2 cellular contexts compared by ENCODE assay signal in the genomic region with DNA sequence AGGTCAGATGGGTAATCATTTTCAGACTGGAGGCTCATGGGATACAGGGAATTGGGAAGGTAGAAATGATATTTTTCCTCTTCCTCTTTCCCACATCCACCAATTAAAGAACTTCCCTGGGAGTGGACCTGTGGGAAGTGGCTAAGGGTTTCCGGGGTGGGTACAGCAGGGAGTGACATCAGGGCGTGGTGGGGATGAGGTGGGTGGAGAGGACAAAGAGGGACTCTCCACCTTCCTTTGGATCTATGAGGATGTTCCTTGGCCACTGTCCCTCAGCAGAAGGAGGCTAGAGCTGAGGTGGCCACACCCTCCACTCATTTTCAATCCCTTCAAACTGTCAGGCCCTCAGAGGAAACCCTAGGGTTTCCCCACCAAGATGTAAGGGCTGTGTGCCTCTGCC.
TF ChIP-seq lines count a peak whose summit lies in the region.

No MANE protein-coding gene starts in this region.

TF ChIP-seq in GM12878, 131 proteins besides CTCF, POLR2A, EP300 and RAD21:
- TF ChIP-seq POU2F2 (IDR thresholded peaks at IDR 0.05; ENCODE audit: borderline replicate concordance, low read depth, low read length) (no peak), IKZF2 (IDR thresholded peaks at IDR 0.05) (0 out of 4 replicates have a peak, but pooled peaks of 1 of the 2 experiments have one; percentile 14), IKZF1 (conservative IDR thresholded peaks at IDR 0.05) (0 out of 2 replicates have a peak, but pooled peaks have one; percentile 23), ATF7 (IDR thresholded peaks at IDR 0.05; ENCODE audit: low read depth) (no peak), LARP7 (IDR thresholded peaks at IDR 0.05) (no peak), SMAD5 (IDR thresholded peaks at IDR 0.05; ENCODE audit: low read depth) (no peak), CBX3 (IDR thresholded peaks at IDR 0.05; ENCODE audit: borderline replicate concordance, low read depth) (no peak), CHD2 (IDR thresholded peaks at IDR 0.05; ENCODE audit: borderline replicate concordance, low read depth, low read length) (no peak), HDAC6 (IDR thresholded peaks at IDR 0.05; ENCODE audit: unreplicated experiment) (no peak), SP1 (IDR thresholded peaks at IDR 0.05; ENCODE audit: low read depth, low read length) (no peak), HDGF (IDR thresholded peaks at IDR 0.05) (no peak), CHD4 (IDR thresholded peaks at IDR 0.05) (no peak), RCOR1 (conservative IDR thresholded peaks at IDR 0.05; ENCODE audit: low read depth, low read length) (no peak), SRF (IDR thresholded peaks at IDR 0.05; ENCODE audit: low read depth in 2 of 2, low read length in 2 of 2) (no peak), WRNIP1 (IDR thresholded peaks at IDR 0.05; ENCODE audit: borderline replicate concordance, low read depth, low read length) (no peak)
- TF ChIP-seq, protein P1, sequence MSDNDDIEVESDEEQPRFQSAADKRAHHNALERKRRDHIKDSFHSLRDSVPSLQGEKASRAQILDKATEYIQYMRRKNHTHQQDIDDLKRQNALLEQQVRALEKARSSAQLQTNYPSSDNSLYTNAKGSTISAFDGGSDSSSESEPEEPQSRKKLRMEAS (IDR thresholded peaks at IDR 0.05; ENCODE audit: low read depth, low read length): no peak

TF ChIP-seq in SK-N-SH, 30 proteins besides CTCF, POLR2A, EP300 and RAD21:
- TF ChIP-seq NFIC (IDR thresholded peaks at IDR 0.05; ENCODE audit: borderline replicate concordance) (no peak), RCOR1 (IDR thresholded peaks at IDR 0.05; ENCODE audit: low read length) (no peak), YY1 (IDR thresholded peaks at IDR 0.05; ENCODE audit: low read depth) (no peak), GATA2 (CRISPR knock-in tag; IDR thresholded peaks at IDR 0.05) (no peak)
TF ChIP-seq in SK-N-SH: peak in this region for 0.
